In genomic region chr1:212012034-212012740, GRCh38 we compare ENCODE assay signal across 9 cellular contexts. TPM values are rescaled to one million over a fixed set of nuclear protein-coding genes. Genes with fewer than 3 reads are reported as not detected.
A peak's percentile ranks its signal among the peaks of the same experiment; 100 is the strongest.
DNase-seq lines count a peak whose midpoint lies in the region; ATAC-seq and TF ChIP-seq lines count a peak whose summit lies in the region.
"Had no signal": no experiment of that assay in that cellular context is flagged by ENCODE, and none has a peak within 500 bp of the region (broad histone marks: within the 10 kb centered on the region; RNA-seq: fewer than 3 reads in every experiment).

No MANE protein-coding gene starts in this region.

- H3K27me3 Mint-ChIP-seq in CD4-positive, alpha-beta T cell: no peaks in the 10 kb centered on the region
- H3K27me3 Mint-ChIP-seq in naive thymus-derived CD8-positive, alpha-beta T cell: no peaks in the 10 kb centered on the region
- no peaks in the 10 kb centered on the region for H3K27me3 Mint-ChIP-seq in stimulated activated naive CD8-positive, alpha-beta T cell treated with anti-CD3 and anti-CD28 coated beads, Interleukin-15, amount 100 ng/mL, for 72 hours

- no peaks in the 10 kb centered on the region for H3K27me3 ChIP-seq in CD4-positive, alpha-beta T cell (ENCODE audit: control insufficient read depth, insufficient read depth, low read length)
- no peaks in the 10 kb centered on the region for H3K27me3 ChIP-seq in esophagus muscularis mucosa

- no peaks in the 10 kb centered on the region for H3K4me1 Mint-ChIP-seq in CD4-positive, alpha-beta T cell (ENCODE audit: low read depth)
- H3K4me1 Mint-ChIP-seq in naive thymus-derived CD8-positive, alpha-beta T cell: peaks cover 0 to 2% (median under 1%) of the 10 kb centered on the region in 4 donors
- H3K4me1 Mint-ChIP-seq in stimulated activated naive CD8-positive, alpha-beta T cell treated with anti-CD3 and anti-CD28 coated beads, Interleukin-15, amount 100 ng/mL, for 72 hours: no peaks in the 10 kb centered on the region

- no peaks in the 10 kb centered on the region for H3K9me3 ChIP-seq in CD4-positive, alpha-beta T cell (ENCODE audit: control insufficient read depth, low read length)
- H3K9me3 ChIP-seq in esophagus muscularis mucosa: no peaks in the 10 kb centered on the region

- TF ChIP-seq CTCF in CD4-positive, alpha-beta T cell (IDR thresholded peaks at IDR 0.05): peak; percentile 89
- peak; percentile 86 to 98 (median 87) for TF ChIP-seq CTCF in esophagus muscularis mucosa (IDR thresholded peaks at IDR 0.05)

- H3K27ac Mint-ChIP-seq in CD4-positive, alpha-beta T cell: no peak overlapping the region
- H3K27ac Mint-ChIP-seq in naive thymus-derived CD8-positive, alpha-beta T cell: no peak overlapping the region
- H3K27ac Mint-ChIP-seq in stimulated activated naive CD8-positive, alpha-beta T cell treated with anti-CD3 and anti-CD28 coated beads, Interleukin-15, amount 100 ng/mL, for 72 hours: peak overlapping the region in 1 of 2 donors; percentile 19

- intact Hi-C loops in CD4-positive, alpha-beta T cell (cut with DNase I, micrococcal nuclease): loop anchor here (1.0 to 5.0 kb wide), 4 partner anchors 330 to 444 kb away; no protein-coding TSS in a partner anchor
- intact Hi-C loops in esophagus muscularis mucosa (cut with DNase I): no loop called here

- H3K36me3 ChIP-seq in esophagus muscularis mucosa: peaks cover 0 to 26% (median 13%) of the 10 kb centered on the region in 4 donors

- CTCF ChIA-PET in CD4-positive, alpha-beta T cell (lab: Charles Lee): interaction anchor here (1.0 to 3.5 kb wide), 3 partner anchors 23 to 443 kb away, joined by 3 to 17 read pairs (median 6); partner anchors contain the start of genes DTL and INTS7

- H3K36me3 Mint-ChIP-seq in CD4-positive, alpha-beta T cell (ENCODE audit: low read depth): peaks cover 42% of the 10 kb centered on the region
- H3K36me3 Mint-ChIP-seq in naive thymus-derived CD8-positive, alpha-beta T cell: peaks cover 0 to 24% (median 15%) of the 10 kb centered on the region in 3 donors

- no peak overlapping the region for H3K4me3 ChIP-seq in esophagus muscularis mucosa
- H3K4me3 ChIP-seq: SK-N-MC had no signal

- no peak overlapping the region for H3K27ac ChIP-seq in CD4-positive, alpha-beta T cell (ENCODE audit: low read depth, low read length)
- H3K27ac ChIP-seq in esophagus muscularis mucosa (replicated peaks in 1 of 4): no peak overlapping the region
- H3K27ac ChIP-seq: SK-N-MC had no signal

- peak; percentile 39 to 60 (median 48) for DNase-seq in CD4-positive, alpha-beta T cell
- DNase-seq in GM19240 (ENCODE audit: insufficient read length, low spot score): peak; percentile 71
- DNase-seq in NOMO-1 treated with DMSO at 0.1 percent for 48 hours (lab: John Stamatoyannopoulos, UW; ENCODE audit: unreplicated experiment): peak; percentile 47
- peak; percentile 46 for DNase-seq in activated T-cell treated with anti-CD3 and anti-CD28 coated beads for 1 hour (ENCODE audit: low read depth)
- no peak for DNase-seq in esophagus muscularis mucosa (ENCODE audit: extremely low spot score)
- peak; percentile 21 to 79 (median 49) for DNase-seq in naive thymus-derived CD8-positive, alpha-beta T cell
- DNase-seq in stimulated activated naive CD8-positive, alpha-beta T cell treated with anti-CD3 and anti-CD28 coated beads, Interleukin-15, amount 100 ng/mL, for 72 hours: peak; percentile 49 to 58

- no peaks in the 10 kb centered on the region for H3K9me3 Mint-ChIP-seq in CD4-positive, alpha-beta T cell
- peaks cover 0 to 3% (median 0%) of the 10 kb centered on the region in 9 donors for H3K9me3 Mint-ChIP-seq in naive thymus-derived CD8-positive, alpha-beta T cell
- H3K9me3 Mint-ChIP-seq in stimulated activated naive CD8-positive, alpha-beta T cell treated with anti-CD3 and anti-CD28 coated beads, Interleukin-15, amount 100 ng/mL, for 72 hours: no peaks in the 10 kb centered on the region

- no peak for TF ChIP-seq POLR2A in esophagus muscularis mucosa (IDR thresholded peaks at IDR 0.05; ENCODE audit: low read depth)

- 57% methylated on average over 7 of the region's 7 CpGs for WGBS in esophagus muscularis mucosa

- H3K4me3 Mint-ChIP-seq in CD4-positive, alpha-beta T cell: no peak overlapping the region
- H3K4me3 Mint-ChIP-seq in naive thymus-derived CD8-positive, alpha-beta T cell: no peak overlapping the region
- H3K4me3 Mint-ChIP-seq in stimulated activated naive CD8-positive, alpha-beta T cell treated with anti-CD3 and anti-CD28 coated beads, Interleukin-15, amount 100 ng/mL, for 72 hours: no peak overlapping the region

- POLR2A ChIA-PET in CD4-positive, alpha-beta T cell (lab: Charles Lee): no interaction called here
- POLR2A ChIA-PET in naive thymus-derived CD8-positive, alpha-beta T cell (lab: Charles Lee): no interaction called here

- H3K4me1 ChIP-seq in esophagus muscularis mucosa: no peaks in the 10 kb centered on the region

- TF ChIP-seq EP300 in esophagus muscularis mucosa (IDR thresholded peaks at IDR 0.05): no peak

- ATAC-seq in CD4-positive, alpha-beta T cell (ENCODE audit: poor library complexity): peak; percentile 100
- peak; percentile 84 for ATAC-seq in HG03520 (IDR thresholded peaks at IDR 0.05; ENCODE audit: unreplicated experiment)
- ATAC-seq in naive thymus-derived CD8-positive, alpha-beta T cell: peak; percentile 95 to 97
- peak; percentile 94 for ATAC-seq in stimulated activated naive CD8-positive, alpha-beta T cell treated with anti-CD3 and anti-CD28 coated beads, Interleukin-15, amount 100 ng/mL, for 72 hours

RNA-seq across cellular contexts. Expression of gene INTS7, which starts 23.2 kb away (rescaled TPM):
- 1 to 10 TPM; 2.9 to 3.2 TPM for total RNA-seq in CD4-positive, alpha-beta T cell
- total RNA-seq in esophagus muscularis mucosa: 10 to 100 TPM in 2 of 4 donors, 1 to 10 TPM in 2; 6.0 to 15.4 (median 11.0) TPM
- 1 to 10 TPM; 8.1 TPM for total RNA-seq in naive thymus-derived CD8-positive, alpha-beta T cell
- 1 to 10 TPM; 6.2 to 7.6 (median 7.3) TPM for polyA plus RNA-seq in naive thymus-derived CD8-positive, alpha-beta T cell

RNA-seq across cellular contexts. Expression of gene DTL, which starts 23.4 kb away (rescaled TPM):
- under 1 TPM; 0.49 to 0.64 TPM for total RNA-seq in CD4-positive, alpha-beta T cell
- total RNA-seq in esophagus muscularis mucosa: under 1 TPM in 3 of 4 donors, not detected in 1; 0.06 to 0.17 (median 0.17) TPM
- under 1 TPM; 0.19 to 0.60 TPM for total RNA-seq in naive thymus-derived CD8-positive, alpha-beta T cell
- under 1 TPM; 0.11 to 0.62 (median 0.34) TPM for polyA plus RNA-seq in naive thymus-derived CD8-positive, alpha-beta T cell
